ENCODE assay signal across 12 cellular contexts in the genomic region with DNA sequence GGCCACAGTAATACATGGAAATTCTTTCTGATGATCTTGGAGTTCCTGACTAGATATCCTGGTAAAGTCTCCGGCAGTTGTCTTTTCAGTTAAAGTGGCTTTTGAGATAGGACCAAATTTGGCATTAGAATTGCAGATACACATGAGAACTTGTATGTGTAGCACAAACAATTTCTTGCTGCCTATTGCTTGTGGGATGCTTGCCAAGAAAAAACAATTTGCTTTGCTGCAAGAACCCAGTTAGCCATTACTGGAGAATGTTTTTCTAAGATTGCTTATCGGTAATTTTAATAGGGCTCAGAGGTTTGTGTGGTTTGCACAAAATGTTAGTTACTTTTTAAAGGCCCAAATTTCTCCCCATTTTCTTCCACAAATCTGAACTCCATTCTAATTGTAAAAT.
A peak's percentile ranks its signal among the peaks of the same experiment; 100 is the strongest.
DNase-seq lines count a peak whose midpoint lies in the region; TF ChIP-seq lines count a peak whose summit lies in the region.
"Had no signal": no experiment of that assay in that cellular context is flagged by ENCODE, and none has a peak within 500 bp of the region (broad histone marks: within the 10 kb centered on the region; RNA-seq: fewer than 3 reads in every experiment).

No MANE protein-coding gene starts in this region.

- WGBS in tibial nerve, 2 donors: 26 to 35% methylated on average over 2 of the region's 2 CpGs

- DNase-seq in G401 (ENCODE audit: low spot score) (peak; percentile 34), RPMI7951 (ENCODE audit: low read depth) (peak; percentile 90), fibroblast of mammary gland (ENCODE audit: low read depth) (peak; percentile 67), KG1 (lab: John Stamatoyannopoulos, UW) (no peak), tibial nerve (ENCODE audit: low spot score in 2 of 2) (no peak)
- DNase-seq in activated CD4-positive, alpha-beta T cell treated with anti-CD3 and anti-CD28 coated beads for 48 hours: no peak
- DNase-seq: activated effector memory CD4-positive, alpha-beta T cell treated with Interleukin-2 at 50 U/mL for 16 hours; effector memory CD8-positive, alpha-beta T cell; NCI-H146; Peyer's patch; upper lobe of left lung had no signal

- no peak for TF ChIP-seq POLR2A in tibial nerve (IDR thresholded peaks at IDR 0.05)

- H3K9me3 ChIP-seq in skeletal muscle satellite cell (replicated peaks; ENCODE audit: low read length): no peaks in the 10 kb centered on the region
- no peaks in the 10 kb centered on the region for H3K9me3 ChIP-seq in tibial nerve
- H3K9me3 ChIP-seq: Peyer's patch, upper lobe of left lung had no signal

- no peaks in the 10 kb centered on the region for H3K27me3 ChIP-seq in skeletal muscle satellite cell (ENCODE audit: control insufficient read depth, insufficient read depth, low read length)
- H3K27me3 ChIP-seq in tibial nerve: no peaks in the 10 kb centered on the region
- H3K27me3 ChIP-seq: Peyer's patch, upper lobe of left lung had no signal

- H3K4me1 ChIP-seq in skeletal muscle satellite cell (ENCODE audit: control insufficient read depth, insufficient read depth, low read length) (peaks cover 39% of the 10 kb centered on the region), tibial nerve (peaks cover 0 to 33% (median 8%) of the 10 kb centered on the region in 4 donors)

- peak overlapping the region; percentile 24 for H3K4me2 ChIP-seq in skeletal muscle satellite cell (ENCODE audit: low read length)

- peak overlapping the region in 2 of 4 donors; percentile 7 to 53 for H3K27ac ChIP-seq in tibial nerve

- TF ChIP-seq CTCF in fibroblast of mammary gland (conservative IDR thresholded peaks at IDR 0.05; ENCODE audit: control insufficient read depth, insufficient read depth, low read depth, low read length) (no peak), tibial nerve (IDR thresholded peaks at IDR 0.05) (no peak)

- H3K4me3 ChIP-seq in fibroblast of mammary gland (ENCODE audit: control insufficient read depth, low read depth, low read length) (no peak overlapping the region), skeletal muscle satellite cell (ENCODE audit: low read length) (no peak overlapping the region), tibial nerve (no peak overlapping the region)
- H3K4me3 ChIP-seq: Peyer's patch, upper lobe of left lung had no signal

- in situ Hi-C loops in G401 (cut with HindIII; ENCODE audit: low sequenced_read_pairs): no loop called here

- H3K36me3 ChIP-seq in skeletal muscle satellite cell (ENCODE audit: insufficient read depth, low read length) (no peaks in the 10 kb centered on the region), tibial nerve (no peaks in the 10 kb centered on the region)
- H3K36me3 ChIP-seq: Peyer's patch, upper lobe of left lung had no signal

- H3K9ac ChIP-seq in skeletal muscle satellite cell (ENCODE audit: low read depth, low read length): peak overlapping the region; percentile 61

- no peak for TF ChIP-seq EP300 in tibial nerve (IDR thresholded peaks at IDR 0.05)

Comparison
In these comparisons a context has a peak if more than half of its experiments do, and no peak if none do; other contexts are left out.
1. DNase-seq: peak in G401 (single experiment), RPMI7951 (single experiment) and fibroblast of mammary gland (single experiment); none in activated CD4-positive, alpha-beta T cell treated with anti-CD3 and anti-CD28 coated beads for 48 hours (single experiment), KG1 (single experiment) and tibial nerve (0 of 2).